ENCODE assay signal across 1 cellular context in genomic region chr6:30963641-30964040, GRCh38.
TF ChIP-seq lines count a peak whose summit lies in the region.

No MANE protein-coding gene starts in this region.

TF ChIP-seq in SK-N-SH, 30 proteins besides CTCF, POLR2A, EP300 and RAD21:
- TF ChIP-seq RCOR1 (IDR thresholded peaks at IDR 0.05; ENCODE audit: low read length) (no peak), NRF1 (IDR thresholded peaks at IDR 0.05; ENCODE audit: low read depth, low read length) (no peak), TCF12 (IDR thresholded peaks at IDR 0.05) (no peak), TAF1 (IDR thresholded peaks at IDR 0.05; ENCODE audit: borderline replicate concordance, low read depth, low read length) (no peak), POLR2AphosphoS5 (IDR thresholded peaks at IDR 0.05; ENCODE audit: low read depth, low read length) (no peak), SIN3A (IDR thresholded peaks at IDR 0.05; ENCODE audit: borderline replicate concordance, low read depth, low read length) (no peak), REST (IDR thresholded peaks at IDR 0.05; ENCODE audit: low read depth, low read length) (no peak), FOSL2 (IDR thresholded peaks at IDR 0.05; ENCODE audit: borderline replicate concordance, low read depth) (peak; percentile 71; the same call in 1 of the 2 replicates), JUND (IDR thresholded peaks at IDR 0.05) (peak; percentile 59), GABPA (IDR thresholded peaks at IDR 0.05; ENCODE audit: low read depth) (no peak), MAX (IDR thresholded peaks at IDR 0.05; ENCODE audit: low read depth) (no peak), TEAD4 (IDR thresholded peaks at IDR 0.05; ENCODE audit: borderline replicate concordance, insufficient read depth) (no peak), RFX5 (IDR thresholded peaks at IDR 0.05; ENCODE audit: low read length) (no peak), CHD2 (IDR thresholded peaks at IDR 0.05; ENCODE audit: low read length, partially characterized antibody) (no peak), NFIC (IDR thresholded peaks at IDR 0.05; ENCODE audit: borderline replicate concordance) (peak; percentile 25; the same call in 1 of the 2 replicates), EZH2phosphoT487 (IDR thresholded peaks at IDR 0.05; ENCODE audit: borderline replicate concordance, low read depth) (no peak), MEF2A (IDR thresholded peaks at IDR 0.05; ENCODE audit: borderline replicate concordance, low read depth) (no peak)
- TF ChIP-seq, protein P1, sequence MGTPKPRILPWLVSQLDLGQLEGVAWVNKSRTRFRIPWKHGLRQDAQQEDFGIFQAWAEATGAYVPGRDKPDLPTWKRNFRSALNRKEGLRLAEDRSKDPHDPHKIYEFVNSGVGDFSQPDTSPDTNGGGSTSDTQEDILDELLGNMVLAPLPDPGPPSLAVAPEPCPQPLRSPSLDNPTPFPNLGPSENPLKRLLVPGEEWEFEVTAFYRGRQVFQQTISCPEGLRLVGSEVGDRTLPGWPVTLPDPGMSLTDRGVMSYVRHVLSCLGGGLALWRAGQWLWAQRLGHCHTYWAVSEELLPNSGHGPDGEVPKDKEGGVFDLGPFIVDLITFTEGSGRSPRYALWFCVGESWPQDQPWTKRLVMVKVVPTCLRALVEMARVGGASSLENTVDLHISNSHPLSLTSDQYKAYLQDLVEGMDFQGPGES (IDR thresholded peaks at IDR 0.05; ENCODE audit: low read depth, low read length): no peak
- TF ChIP-seq, protein P2, sequence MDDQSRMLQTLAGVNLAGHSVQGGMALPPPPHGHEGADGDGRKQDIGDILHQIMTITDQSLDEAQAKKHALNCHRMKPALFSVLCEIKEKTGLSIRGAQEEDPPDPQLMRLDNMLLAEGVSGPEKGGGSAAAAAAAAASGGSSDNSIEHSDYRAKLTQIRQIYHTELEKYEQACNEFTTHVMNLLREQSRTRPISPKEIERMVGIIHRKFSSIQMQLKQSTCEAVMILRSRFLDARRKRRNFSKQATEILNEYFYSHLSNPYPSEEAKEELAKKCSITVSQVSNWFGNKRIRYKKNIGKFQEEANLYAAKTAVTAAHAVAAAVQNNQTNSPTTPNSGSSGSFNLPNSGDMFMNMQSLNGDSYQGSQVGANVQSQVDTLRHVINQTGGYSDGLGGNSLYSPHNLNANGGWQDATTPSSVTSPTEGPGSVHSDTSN (IDR thresholded peaks at IDR 0.05): peak; percentile 62
